Comparison of ENCODE assay signal across 10 cellular contexts in the genomic region with DNA sequence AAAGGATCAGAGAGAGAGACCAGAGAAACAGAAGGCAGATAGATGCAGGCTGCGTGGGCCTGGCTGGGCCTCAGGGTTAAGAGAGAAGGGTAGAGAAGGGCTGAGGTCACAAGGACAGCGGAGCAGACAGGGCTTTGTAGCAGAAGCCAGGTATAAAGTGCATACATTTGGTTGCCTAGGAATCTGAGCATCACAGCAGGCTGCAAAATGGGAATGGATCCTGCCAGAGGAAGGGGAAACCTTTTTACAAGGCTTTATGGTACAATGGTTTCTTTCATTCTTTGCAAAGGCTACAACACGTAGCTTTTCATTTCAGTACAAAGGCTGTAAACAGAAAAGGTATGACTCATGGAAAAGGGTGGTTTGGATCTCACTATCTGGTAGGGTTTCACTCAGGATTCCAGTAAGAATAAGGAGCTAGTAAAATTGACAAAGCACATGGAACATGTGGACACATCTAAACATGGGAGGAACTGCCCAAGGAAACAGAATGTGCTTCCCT.
DNase-seq lines count a peak whose midpoint lies in the region; ATAC-seq and TF ChIP-seq lines count a peak whose summit lies in the region.
"Had no signal": no experiment of that assay in that cellular context is flagged by ENCODE, and none has a peak within 500 bp of the region (broad histone marks: within the 10 kb centered on the region; RNA-seq: fewer than 3 reads in every experiment).

No MANE protein-coding gene starts in this region.

- H3K4me1 Mint-ChIP-seq in activated T-cell treated with anti-CD3 and anti-CD28 coated beads, Interleukin-2, amount 50 U/mL, for 24 hours (ENCODE audit: low read depth), result peaks cover 5% of the 10 kb centered on the region
- no peaks in the 10 kb centered on the region for H3K4me1 Mint-ChIP-seq in activated T-cell treated with anti-CD3 and anti-CD28 coated beads, Interleukin-2, amount 50 U/mL, for 4 hours (ENCODE audit: low read depth)
- H3K4me1 Mint-ChIP-seq in type B pancreatic cell (ENCODE audit: unreplicated experiment), result peaks cover 14% of the 10 kb centered on the region

- no peak overlapping the region for H3K4me3 Mint-ChIP-seq in activated T-cell treated with anti-CD3 and anti-CD28 coated beads, Interleukin-2, amount 50 U/mL, for 24 hours
- H3K4me3 Mint-ChIP-seq in activated T-cell treated with anti-CD3 and anti-CD28 coated beads, Interleukin-2, amount 50 U/mL, for 4 hours, result no peak overlapping the region
- no peak overlapping the region for H3K4me3 Mint-ChIP-seq in type B pancreatic cell

- no peak for TF ChIP-seq EP300 in sigmoid colon (IDR thresholded peaks at IDR 0.05)

- no peak for TF ChIP-seq POLR2A in sigmoid colon (IDR thresholded peaks at IDR 0.05)

- DNase-seq in activated T-cell treated with anti-CD3 and anti-CD28 coated beads, Interleukin-2, amount 50 U/mL, for 24 hours, result no peak
- DNase-seq in activated T-cell treated with anti-CD3 and anti-CD28 coated beads, Interleukin-2, amount 50 U/mL, for 4 hours, result no peak
- DNase-seq in iPS-NIHi7 (ENCODE audit: extremely low spot score) (peak; percentile 23), type B pancreatic cell (ENCODE audit: extremely low spot score, unreplicated experiment) (no peak), NOMO-1 treated with dmso at 0.1 percent for 144 hours (lab: John Stamatoyannopoulos, UW; ENCODE audit: unreplicated experiment) (no peak), sigmoid colon (no peak)
- DNase-seq: brain microvascular endothelial cell, kidney had no signal

- no peak for TF ChIP-seq CTCF in type B pancreatic cell (conservative IDR thresholded peaks at IDR 0.05)
- no peak for TF ChIP-seq CTCF in sigmoid colon (IDR thresholded peaks at IDR 0.05)

- no peak overlapping the region for H3K4me3 ChIP-seq in sigmoid colon

- H3K27ac ChIP-seq in angular gyrus (ENCODE audit: low read depth, low read length) (peak overlapping the region; percentile 50), sigmoid colon (peak overlapping the region in 2 of 4 donors; percentile 25 to 31)
- H3K27ac ChIP-seq: brain microvascular endothelial cell had no signal

- H3K9me3 ChIP-seq in sigmoid colon, result no peaks in the 10 kb centered on the region

- ATAC-seq in activated T-cell treated with anti-CD3 and anti-CD28 coated beads, Interleukin-2, amount 50 U/mL, for 4 hours, result no peak
- ATAC-seq in GM18909 (IDR thresholded peaks at IDR 0.05; ENCODE audit: poor library complexity, unreplicated experiment), result no peak

- H3K36me3 Mint-ChIP-seq in activated T-cell treated with anti-CD3 and anti-CD28 coated beads, Interleukin-2, amount 50 U/mL, for 24 hours (ENCODE audit: low read depth), result no peaks in the 10 kb centered on the region
- H3K36me3 Mint-ChIP-seq in activated T-cell treated with anti-CD3 and anti-CD28 coated beads, Interleukin-2, amount 50 U/mL, for 4 hours (ENCODE audit: insufficient read depth), result no peaks in the 10 kb centered on the region
- H3K36me3 Mint-ChIP-seq in type B pancreatic cell, result peaks cover 20% of the 10 kb centered on the region

- H3K9me3 Mint-ChIP-seq in activated T-cell treated with anti-CD3 and anti-CD28 coated beads, Interleukin-2, amount 50 U/mL, for 24 hours, result no peaks in the 10 kb centered on the region
- H3K9me3 Mint-ChIP-seq in activated T-cell treated with anti-CD3 and anti-CD28 coated beads, Interleukin-2, amount 50 U/mL, for 4 hours, result no peaks in the 10 kb centered on the region
- H3K9me3 Mint-ChIP-seq in type B pancreatic cell, result no peaks in the 10 kb centered on the region

- no peaks in the 10 kb centered on the region for H3K27me3 ChIP-seq in sigmoid colon
- H3K27me3 ChIP-seq: brain microvascular endothelial cell had no signal

- peaks cover 0 to 4% (median 0%) of the 10 kb centered on the region in 4 donors for H3K36me3 ChIP-seq in sigmoid colon
- H3K36me3 ChIP-seq: brain microvascular endothelial cell had no signal

- intact Hi-C loops in sigmoid colon (cut with DNase I), result no loop called here

- no peaks in the 10 kb centered on the region for H3K27me3 Mint-ChIP-seq in activated T-cell treated with anti-CD3 and anti-CD28 coated beads, Interleukin-2, amount 50 U/mL, for 24 hours
- no peaks in the 10 kb centered on the region for H3K27me3 Mint-ChIP-seq in activated T-cell treated with anti-CD3 and anti-CD28 coated beads, Interleukin-2, amount 50 U/mL, for 4 hours (ENCODE audit: low read depth)
- no peaks in the 10 kb centered on the region for H3K27me3 Mint-ChIP-seq in type B pancreatic cell

- H3K27ac Mint-ChIP-seq in activated T-cell treated with anti-CD3 and anti-CD28 coated beads, Interleukin-2, amount 50 U/mL, for 24 hours, result peak overlapping the region; percentile 39
- peak overlapping the region; percentile 10 for H3K27ac Mint-ChIP-seq in type B pancreatic cell

- 24 to 70% methylated on average over 3 of the region's 3 CpGs for WGBS in sigmoid colon, 2 donors

- H3K4me1 ChIP-seq in sigmoid colon, result peaks cover 0 to 7% (median 0%) of the 10 kb centered on the region in 4 donors
